ENCODE assay signal across 34 cellular contexts in genomic region chr18:68648191-68648590, GRCh38.
"Had no signal": no experiment of that assay in that cellular context is flagged by ENCODE, and none has a peak within 500 bp of the region (broad histone marks: within the 10 kb centered on the region; RNA-seq: fewer than 3 reads in every experiment).

No MANE protein-coding gene starts in this region.

- FAIRE-seq: astrocyte, bronchial epithelial cell, TTC549 had no signal

- DNase-seq: activated B cell treated with CpG ODN at 0.5 μM for 24 hours; activated CD4-positive, alpha-beta memory T cell treated with anti-CD3 and anti-CD28 coated beads for 36 hours; activated CD4-positive, alpha-beta T cell treated with anti-CD3 and anti-CD28 coated beads for 4 hours; activated CD4-positive, alpha-beta T cell treated with anti-CD3 and anti-CD28 coated beads, Interleukin-2, amount 10 ng/mL, durations not matched to agents 24 days and 14 days; activated CD4-positive, alpha-beta T cell treated with anti-CD3 and anti-CD28 coated beads, Interleukin-2, amount 50 U/mL, for 1 hour; activated CD4-positive, alpha-beta T cell treated with anti-CD3 and anti-CD28 coated beads, Interleukin-2, amount 50 U/mL, for 4 hours; activated CD4-positive, CD25-positive, alpha-beta regulatory T cell treated with anti-CD3 and anti-CD28 coated beads, Interleukin-2, amount 50 U/mL, for 72 hours; activated CD8-positive, alpha-beta memory T cell treated with anti-CD3 and anti-CD28 coated beads, Interleukin-2, amount 50 U/mL, for 4 hours; activated CD8-positive, alpha-beta T cell treated with anti-CD3 and anti-CD28 coated beads for 36 hours; activated effector memory CD4-positive, alpha-beta T cell treated with anti-CD3 and anti-CD28 coated beads, Interleukin-2, amount 50 U/mL, for 16 hours; activated gamma-delta T cell treated with Interleukin-2 at 50 U/mL for 16 hours; activated naive CD4-positive, alpha-beta T cell; activated naive CD4-positive, alpha-beta T cell treated with anti-CD3 and anti-CD28 coated beads for 36 hours; activated naive CD4-positive, alpha-beta T cell treated with anti-CD3 and anti-CD28 coated beads, Interleukin-2, amount 50 U/mL, for 16 hours; activated naive CD8-positive, alpha-beta T cell treated with anti-CD3 and anti-CD28 coated beads for 36 hours; activated T-cell treated with anti-CD3 and anti-CD28 coated beads for 4 hours; activated T-cell treated with anti-CD3 and anti-CD28 coated beads, Interleukin-2, amount 50 U/mL, for 1 hour; activated T-cell treated with anti-CD3 and anti-CD28 coated beads, Interleukin-2, amount 50 U/mL, for 4 hours; activated T-cell treated with anti-CD3 and anti-CD28 coated beads, Interleukin-2, amount 50 U/mL, for 72 hours; adrenal gland; amniotic stem cell; aorta; body of pancreas; brain microvascular endothelial cell; caudate nucleus; cerebellar nuclear complex; T-helper 1 cell; T-helper 2 cell; T-helper 9 cell had no signal

- H3K9me3 ChIP-seq: adrenal gland, body of pancreas had no signal

- H3K27ac ChIP-seq: adrenal gland, body of pancreas, brain microvascular endothelial cell, cardiac muscle cell, VCaP had no signal

- H3K4me1 ChIP-seq: adrenal gland, body of pancreas had no signal

- H3K36me3 ChIP-seq: adrenal gland, brain microvascular endothelial cell, cardiac muscle cell had no signal

- H3K27me3 ChIP-seq: adrenal gland, body of pancreas, brain microvascular endothelial cell, cardiac muscle cell had no signal

- H3K4me3 ChIP-seq: adrenal gland, body of pancreas, cardiac muscle cell had no signal
